Comparison of ENCODE assay signal across 9 cellular contexts in genomic region chr15:77455696-77456293, GRCh38. TPM values are rescaled to one million over a fixed set of nuclear protein-coding genes. Genes with fewer than 3 reads are reported as not detected.
A peak's percentile ranks its signal among the peaks of the same experiment; 100 is the strongest.
DNase-seq lines count a peak whose midpoint lies in the region; ATAC-seq lines count a peak whose summit lies in the region.
"Had no signal": no experiment of that assay in that cellular context is flagged by ENCODE, and none has a peak within 500 bp of the region (broad histone marks: within the 10 kb centered on the region; RNA-seq: fewer than 3 reads in every experiment).

No MANE protein-coding gene starts in this region.

- H3K4me1 Mint-ChIP-seq in activated T-helper 2 cell treated with anti-CD3 and anti-CD28 coated beads, Interferon-gamma antibody, Interleukin-2, Interleukin-4, amounts not matched to agents 10 μg/mL and 5 μg/mL and 100 μg/mL, durations not matched to agents 14 hours and 24 hours and 36 hours (ENCODE audit: low read depth): peaks cover 23% of the 10 kb centered on the region

- peaks cover 20% of the 10 kb centered on the region for H3K36me3 Mint-ChIP-seq in activated T-helper 2 cell treated with anti-CD3 and anti-CD28 coated beads, Interferon-gamma antibody, Interleukin-2, Interleukin-4, amounts not matched to agents 10 μg/mL and 5 μg/mL and 100 μg/mL, durations not matched to agents 14 hours and 24 hours and 36 hours (ENCODE audit: low read depth)

- DNase-seq in EL: peak; percentile 65
- no peak for DNase-seq in activated T-helper 2 cell treated with anti-CD3 and anti-CD28 coated beads, Interferon-gamma antibody, Interleukin-2, Interleukin-4, amounts not matched to agents 10 μg/mL and 5 μg/mL and 100 μg/mL, durations not matched to agents 14 hours and 24 hours and 36 hours (ENCODE audit: low spot score)
- no peak for DNase-seq in Right ventricle myocardium superior
- no peak for DNase-seq in substantia nigra (lab: John Stamatoyannopoulos, UW)
- DNase-seq in NCI-H748 (lab: John Stamatoyannopoulos, UW; ENCODE audit: unreplicated experiment): no peak
- no peak for DNase-seq in stimulated activated CD4-positive, alpha-beta T cell treated with anti-CD3 and anti-CD28 coated beads, Interleukin-2, amount 100 ng/mL, for 48 hours
- DNase-seq: DMS153 had no signal

- H3K9me3 ChIP-seq in skeletal muscle satellite cell (replicated peaks; ENCODE audit: low read length): no peaks in the 10 kb centered on the region

- peaks cover 11% of the 10 kb centered on the region for H3K36me3 ChIP-seq in skeletal muscle satellite cell (ENCODE audit: insufficient read depth, low read length)

- H3K27me3 Mint-ChIP-seq in activated T-helper 2 cell treated with anti-CD3 and anti-CD28 coated beads, Interferon-gamma antibody, Interleukin-2, Interleukin-4, amounts not matched to agents 10 μg/mL and 5 μg/mL and 100 μg/mL, durations not matched to agents 14 hours and 24 hours and 36 hours (ENCODE audit: low read depth): no peaks in the 10 kb centered on the region

- H3K27ac ChIP-seq in substantia nigra (ENCODE audit: low read depth, low read length, poor library complexity, severe bottlenecking): no peak overlapping the region

- H3K9me3 Mint-ChIP-seq in activated T-helper 2 cell treated with anti-CD3 and anti-CD28 coated beads, Interferon-gamma antibody, Interleukin-2, Interleukin-4, amounts not matched to agents 10 μg/mL and 5 μg/mL and 100 μg/mL, durations not matched to agents 14 hours and 24 hours and 36 hours: no peaks in the 10 kb centered on the region

- H3K4me2 ChIP-seq in skeletal muscle satellite cell (ENCODE audit: low read length): peak overlapping the region; percentile 29

- H3K27ac Mint-ChIP-seq in activated T-helper 2 cell treated with anti-CD3 and anti-CD28 coated beads, Interferon-gamma antibody, Interleukin-2, Interleukin-4, amounts not matched to agents 10 μg/mL and 5 μg/mL and 100 μg/mL, durations not matched to agents 14 hours and 24 hours and 36 hours: peak overlapping the region; percentile 30

- H3K4me3 ChIP-seq in skeletal muscle satellite cell (ENCODE audit: low read length): no peak overlapping the region

- H3K27me3 ChIP-seq in skeletal muscle satellite cell (ENCODE audit: control insufficient read depth, insufficient read depth, low read length): no peaks in the 10 kb centered on the region

- peaks cover 59% of the 10 kb centered on the region for H3K4me1 ChIP-seq in skeletal muscle satellite cell (ENCODE audit: control insufficient read depth, insufficient read depth, low read length)

- ATAC-seq in Right ventricle myocardium superior (ENCODE audit: poor library complexity) (peak; percentile 75), GM18861 (IDR thresholded peaks at IDR 0.05; ENCODE audit: unreplicated experiment) (no peak)

- intact Hi-C loops in activated T-helper 2 cell treated with anti-CD3 and anti-CD28 coated beads, Interferon-gamma antibody, Interleukin-2, Interleukin-4, amounts not matched to agents 10 μg/mL and 5 μg/mL and 100 μg/mL, durations not matched to agents 14 hours and 24 hours and 36 hours (cut with micrococcal nuclease): loop anchor here (5.0 kb wide), 1 partner anchor 38 kb away; no protein-coding TSS in a partner anchor
- intact Hi-C loops in Right ventricle myocardium superior (cut with DNase I): no loop called here

- no peak overlapping the region for H3K4me3 Mint-ChIP-seq in activated T-helper 2 cell treated with anti-CD3 and anti-CD28 coated beads, Interferon-gamma antibody, Interleukin-2, Interleukin-4, amounts not matched to agents 10 μg/mL and 5 μg/mL and 100 μg/mL, durations not matched to agents 14 hours and 24 hours and 36 hours (ENCODE audit: low read depth)

- H3K9ac ChIP-seq in skeletal muscle satellite cell (ENCODE audit: low read depth, low read length): peak overlapping the region; percentile 23

RNA-seq across cellular contexts. Expression of gene HMG20A, which starts 35.1 kb away (rescaled TPM):
- total RNA-seq in activated T-helper 2 cell treated with anti-CD3 and anti-CD28 coated beads, Interferon-gamma antibody, Interleukin-2, Interleukin-4, amounts not matched to agents 10 μg/mL and 5 μg/mL and 100 μg/mL, durations not matched to agents 14 hours and 24 hours and 36 hours: 43.8 and 49.8 TPM in 2 replicates
- 28.8 TPM for total RNA-seq in Right ventricle myocardium superior
- 20.3 and 23.6 TPM in 2 replicates for total RNA-seq in skeletal muscle satellite cell (2012; rRNA removed)

RNA-seq across cellular contexts. Expression of gene PEAK1, which starts 35.9 kb away (rescaled TPM):
- total RNA-seq in activated T-helper 2 cell treated with anti-CD3 and anti-CD28 coated beads, Interferon-gamma antibody, Interleukin-2, Interleukin-4, amounts not matched to agents 10 μg/mL and 5 μg/mL and 100 μg/mL, durations not matched to agents 14 hours and 24 hours and 36 hours: 26.0 and 27.0 TPM in 2 replicates
- total RNA-seq in Right ventricle myocardium superior: 59.9 TPM
- total RNA-seq in skeletal muscle satellite cell (2012; rRNA removed): 24.8 and 25.8 TPM in 2 replicates
